In genomic region chr21:40051801-40052200, GRCh38 we compare ENCODE assay signal across 19 cellular contexts.
DNase-seq lines count a peak whose midpoint lies in the region; ATAC-seq and TF ChIP-seq lines count a peak whose summit lies in the region.
"Had no signal": no experiment of that assay in that cellular context is flagged by ENCODE, and none has a peak within 500 bp of the region (broad histone marks: within the 10 kb centered on the region; RNA-seq: fewer than 3 reads in every experiment).

No MANE protein-coding gene starts in this region.

- DNase-seq in NCI-H748 (lab: John Stamatoyannopoulos, UW; ENCODE audit: unreplicated experiment) (peak; percentile 81), coronary artery (ENCODE audit: low spot score) (no peak), uterus (no peak), left colon (no peak), psoas muscle (no peak)
- DNase-seq: ACHN; Caco-2; DMS153; H7; IMR-90; Kasumi-1; MM.1S; NCI-H1105; NCI-H1930; NCI-H2171 treated with DMSO at 0.1 percent for 48 hours; NK-92 treated with Interleukin-12 subunit alpha and Interleukin-12 subunit beta, amount 100 ng/mL, for 24 hours; SK-N-SH had no signal

- no peak for ATAC-seq in left colon
- no peak for ATAC-seq in HG02852 (IDR thresholded peaks at IDR 0.05; ENCODE audit: unreplicated experiment)
- no peak for ATAC-seq in psoas muscle

- no peaks in the 10 kb centered on the region for H3K9me3 ChIP-seq in uterus
- no peaks in the 10 kb centered on the region for H3K9me3 ChIP-seq in psoas muscle
- H3K9me3 ChIP-seq: Caco-2, SK-N-SH had no signal

- TF ChIP-seq CTCF in coronary artery (IDR thresholded peaks at IDR 0.05), result no peak
- TF ChIP-seq CTCF in uterus (IDR thresholded peaks at IDR 0.05), result no peak
- TF ChIP-seq CTCF in psoas muscle (IDR thresholded peaks at IDR 0.05), result no peak

- H3K27ac ChIP-seq in coronary artery (peak overlapping the region; percentile 59 to 68), rectal smooth muscle tissue (ENCODE audit: low read depth, low read length) (peak overlapping the region; percentile 98), uterus (peak overlapping the region; percentile 81 to 83), psoas muscle (no peak overlapping the region)

- no peak for TF ChIP-seq POLR2A in uterus (IDR thresholded peaks at IDR 0.05)

- H3K27me3 ChIP-seq in rectal smooth muscle tissue (ENCODE audit: control insufficient read depth, insufficient read depth, low read length), result no peaks in the 10 kb centered on the region
- no peaks in the 10 kb centered on the region for H3K27me3 ChIP-seq in uterus
- H3K27me3 ChIP-seq in psoas muscle (ENCODE audit: insufficient read depth in 3 of 3, low read length in 2 of 3), result peaks cover 0 to 2% (median 0%) of the 10 kb centered on the region in 3 donors

- H3K4me3 ChIP-seq in coronary artery, result no peak overlapping the region
- H3K4me3 ChIP-seq in rectal smooth muscle tissue (ENCODE audit: low read length), result no peak overlapping the region
- H3K4me3 ChIP-seq in uterus, result no peak overlapping the region
- no peak overlapping the region for H3K4me3 ChIP-seq in psoas muscle

- intact Hi-C loops in uterus (cut with DNase I; ENCODE audit: low total_unique reads), result no loop called here
- intact Hi-C loops in left colon (cut with DNase I, micrococcal nuclease), result no loop called here
- intact Hi-C loops in psoas muscle (cut with DNase I), result no loop called here

- WGBS in psoas muscle, 3 donors, result 94 to 96% (median 94%) methylated on average over 11 of the region's 11 CpGs

- no peak overlapping the region for H3K9ac ChIP-seq in rectal smooth muscle tissue (ENCODE audit: low read length)
- H3K9ac ChIP-seq: SK-N-SH had no signal

- H3K4me1 ChIP-seq in rectal smooth muscle tissue (ENCODE audit: control insufficient read depth, insufficient read depth, low read length), result peaks cover 66% of the 10 kb centered on the region
- peaks cover 5 to 6% of the 10 kb centered on the region in 2 donors for H3K4me1 ChIP-seq in uterus
- H3K4me1 ChIP-seq in psoas muscle, result no peaks in the 10 kb centered on the region
- H3K4me1 ChIP-seq: Caco-2 had no signal

- H3K36me3 ChIP-seq in rectal smooth muscle tissue (ENCODE audit: control insufficient read depth, insufficient read depth, low read length), result no peaks in the 10 kb centered on the region
- no peaks in the 10 kb centered on the region for H3K36me3 ChIP-seq in uterus
- H3K36me3 ChIP-seq in psoas muscle (ENCODE audit: insufficient read depth in 1 of 2, low read depth in 1 of 2), result no peaks in the 10 kb centered on the region
